1 cellular context compared by ENCODE assay signal in genomic region chr19:55146078-55146647, GRCh38.
TF ChIP-seq lines count a peak whose summit lies in the region.

No MANE protein-coding gene starts in this region.

TF ChIP-seq in K562, 482 proteins besides CTCF, POLR2A, EP300 and RAD21 (continued from another document and continues in another):
- TF ChIP-seq ARID3B (CRISPR knock-in tag; IDR thresholded peaks at IDR 0.05; ENCODE audit: borderline replicate concordance) (no peak), ZBTB1 (CRISPR knock-in tag; IDR thresholded peaks at IDR 0.05; ENCODE audit: borderline replicate concordance, low read depth) (no peak), PRMT5 (CRISPR knock-in tag; IDR thresholded peaks at IDR 0.05) (no peak), PATZ1 (CRISPR knock-in tag; IDR thresholded peaks at IDR 0.05; ENCODE audit: borderline replicate concordance) (no peak), PRPF4 (IDR thresholded peaks at IDR 0.05; ENCODE audit: insufficient read depth, low read depth, low read length, poor library complexity, severe bottlenecking) (no peak), ADNP (tag; IDR thresholded peaks at IDR 0.05) (no peak), ELK3 (CRISPR knock-in tag; IDR thresholded peaks at IDR 0.05) (no peak), POLR2AphosphoS5 (IDR thresholded peaks at IDR 0.05; ENCODE audit: control insufficient read depth, insufficient read depth, low read depth, low read length) (peak; percentile 28; the same call in 1 of the 2 replicates), REST (CRISPR knock-in tag; IDR thresholded peaks at IDR 0.05; ENCODE audit: low read depth) (no peak), SREBF1 (IDR thresholded peaks at IDR 0.05; ENCODE audit: borderline replicate concordance, low read depth, low read length) (no peak), RNF2 (IDR thresholded peaks at IDR 0.05) (0 out of 2 replicates have a peak, but pooled peaks have one; percentile 33), ESRRB (CRISPR knock-in tag; IDR thresholded peaks at IDR 0.05; ENCODE audit: borderline replicate concordance) (no peak), AFF4 (CRISPR knock-in tag; IDR thresholded peaks at IDR 0.05) (no peak), RB1 (IDR thresholded peaks at IDR 0.05; ENCODE audit: low read depth) (peak; percentile 59), ATF6 (CRISPR knock-in tag; IDR thresholded peaks at IDR 0.05) (no peak), HES1 (IDR thresholded peaks at IDR 0.05; ENCODE audit: low read depth) (no peak), CBX2 (IDR thresholded peaks at IDR 0.05; ENCODE audit: insufficient read depth, low read length, poor library complexity, severe bottlenecking) (no peak), ZNF12 (CRISPR knock-in tag; IDR thresholded peaks at IDR 0.05) (no peak), PCBP2 (IDR thresholded peaks at IDR 0.05; ENCODE audit: low read depth, low read length, poor library complexity, severe bottlenecking) (no peak), PYGO2 (tag; IDR thresholded peaks at IDR 0.05) (no peak), MITF (IDR thresholded peaks at IDR 0.05) (no peak), ZNF518B (CRISPR knock-in tag; IDR thresholded peaks at IDR 0.05) (no peak), ZNF280A (IDR thresholded peaks at IDR 0.05; ENCODE audit: low read depth, partially characterized antibody) (no peak)
